In genomic region chr11:3835100-3835485, GRCh38 we compare ENCODE assay signal across 10 cellular contexts. TPM values are rescaled to one million over a fixed set of nuclear protein-coding genes. Genes with fewer than 3 reads are reported as not detected.
DNase-seq lines count a peak whose midpoint lies in the region; ATAC-seq, FAIRE-seq and TF ChIP-seq lines count a peak whose summit lies in the region.
"Had no signal": no experiment of that assay in that cellular context is flagged by ENCODE, and none has a peak within 500 bp of the region (broad histone marks: within the 10 kb centered on the region; RNA-seq: fewer than 3 reads in every experiment).

No MANE protein-coding gene starts in this region.

- ATAC-seq in HG03469 (IDR thresholded peaks at IDR 0.05; ENCODE audit: unreplicated experiment) = no peak

- 0 out of 2 replicates have a peak overlapping the region, but pooled peaks have one; percentile 7 for H2BK5ac ChIP-seq in H1 (ENCODE audit: low read depth, low read length)

- no peak overlapping the region for H3K27ac ChIP-seq in H1 (ENCODE audit: low read depth, low read length)

- 0 out of 4 replicates have a peak overlapping the region, but pooled peaks have one; percentile 5 to 22 for H3K4me2 ChIP-seq in H1 (ENCODE audit: insufficient read depth in 1 of 2, low read depth in 2 of 2, low read length in 2 of 2)

- H3K9ac ChIP-seq in H1 (replicated peaks in 1 of 4; ENCODE audit: extremely low read depth in 1 of 4, low read depth in 3 of 4, low read length in 3 of 4) = no peak overlapping the region

- TF ChIP-seq POLR2A in GM12892 (IDR thresholded peaks at IDR 0.05; ENCODE audit: low read depth, low read length) = no peak
- no peak for TF ChIP-seq POLR2A in H1 (IDR thresholded peaks at IDR 0.05; ENCODE audit: control extremely low read depth in 1 of 2, low read depth in 2 of 2, low read length in 2 of 2)

- H2BK12ac ChIP-seq in H1 (ENCODE audit: low read depth, low read length) = no peak overlapping the region

- peak; percentile 40 for FAIRE-seq in GM12892 (lab: Jason Lieb, UNC)
- no peak for FAIRE-seq in H1 (lab: Jason Lieb, UNC)
- FAIRE-seq: colon had no signal

- H3K9me3 ChIP-seq in H1 (ENCODE audit: insufficient read depth in 2 of 2, low read depth in 1 of 2, low read length in 1 of 2) = no peaks in the 10 kb centered on the region
- H3K9me3 ChIP-seq in MG63 = no peaks in the 10 kb centered on the region

- H2BK15ac ChIP-seq in H1 (ENCODE audit: low read length) = no peak overlapping the region

- H3K23me2 ChIP-seq in H1 (ENCODE audit: low read depth, low read length) = peaks cover 7% of the 10 kb centered on the region

- no peak overlapping the region for H3K56ac ChIP-seq in H1 (replicated peaks; ENCODE audit: insufficient read length, low read depth, low read length)

- H4K91ac ChIP-seq in H1 (replicated peaks; ENCODE audit: insufficient read length, low read length) = no peak overlapping the region

- TF ChIP-seq RAD21 in H1 (IDR thresholded peaks at IDR 0.05 in 1 of 2, conservative IDR thresholded peaks at IDR 0.05 in 1 of 2; ENCODE audit: low read depth in 2 of 2, low read length in 2 of 2) = no peak

- no peak overlapping the region for H3K18ac ChIP-seq in H1 (ENCODE audit: extremely low read depth, low read length)

- no peak for TF ChIP-seq EP300 in H1 (IDR thresholded peaks at IDR 0.05; ENCODE audit: borderline replicate concordance in 1 of 2, low read depth in 2 of 2, low read length in 2 of 2)

- CTCF ChIA-PET in H1 (lab: Charles Lee; ENCODE audit: partially characterized antibody) = interaction anchor here (1.0 to 18.5 kb wide), 6 partner anchors 9 to 250 kb away, joined by 3 to 214 read pairs (median 8); partner anchors contain the start of genes PGAP2 and STIM1

- H3K27me3 ChIP-seq in H1 (replicated peaks in 1 of 4; ENCODE audit: control insufficient read depth in 3 of 4, extremely low read depth in 1 of 4, insufficient read depth in 3 of 4, low read length in 3 of 4) (no peaks in the 10 kb centered on the region), MG63 (no peaks in the 10 kb centered on the region)

- H2AFZ ChIP-seq in H1 (ENCODE audit: low read length) = no peak overlapping the region

- POLR2A ChIA-PET in H1 (lab: Charles Lee; ENCODE audit: partially characterized antibody) = interaction anchor here (1.0 to 1.6 kb wide), 4 partner anchors 9 to 21 kb away, joined by 4 to 7 read pairs (median 5); partner anchors contain the start of gene STIM1

- H4K8ac ChIP-seq in H1 (ENCODE audit: extremely low read depth, insufficient read depth, low read length) = no peak overlapping the region

- H2BK120ac ChIP-seq in H1 (replicated peaks; ENCODE audit: low read depth, low read length) = no peak overlapping the region

- H3K4ac ChIP-seq in H1 (replicated peaks; ENCODE audit: insufficient read length, low read depth, low read length) = no peak overlapping the region

- no peak for TF ChIP-seq CTCF in H1 (IDR thresholded peaks at IDR 0.05; ENCODE audit: control extremely low read depth in 1 of 3, insufficient read depth in 1 of 3, low read depth in 1 of 3, low read length in 3 of 3)

- peaks cover 0 to 10% (median 3%) of the 10 kb centered on the region in 4 experiments; a peak in 4 of 8 replicates for H3K36me3 ChIP-seq in H1 (ENCODE audit: control insufficient read depth in 2 of 4, insufficient read depth in 4 of 4, low read length in 3 of 4)
- peaks cover 5% of the 10 kb centered on the region; the same call in 1 of the 2 replicates for H3K36me3 ChIP-seq in MG63

- H3K4me3 ChIP-seq in H1 (ENCODE audit: extremely low read depth in 1 of 4, insufficient read depth in 2 of 4, low read depth in 3 of 4, low read length in 4 of 4) (no peak overlapping the region), MG63 (no peak overlapping the region)

- peaks cover 25% of the 10 kb centered on the region for H3K79me1 ChIP-seq in H1 (ENCODE audit: low read depth, low read length)

- H4K20me1 ChIP-seq in H1 (replicated peaks in 1 of 2; ENCODE audit: control insufficient read depth in 1 of 2, insufficient read depth in 2 of 2, low read length in 2 of 2) = peaks cover 17 to 37% of the 10 kb centered on the region in 2 experiments

- 90% methylated on average over 3 of the region's 3 CpGs; no CpG with 5 or more reads in 1 of the 2 experiments for WGBS in H1 (ENCODE audit: extremely low coverage in 1 of 2, insufficient coverage in 1 of 2, insufficient read length in 1 of 2, insufficient replicate concordance in 2 of 2, low coverage in 1 of 2, low lambda C conversion rate in 2 of 2, missing lambda C conversion rate in 1 of 2), 2 experiments

- DNase-seq in GM12892 (ENCODE audit: insufficient read length) (no peak), SKM-1 (lab: John Stamatoyannopoulos, UW; ENCODE audit: unreplicated experiment) (peak; percentile 49), H1 (ENCODE audit: low read depth in 1 of 2, low spot score in 2 of 2) (no peak), posterior vena cava (ENCODE audit: low spot score) (peak; percentile 19), SK-N-DZ (ENCODE audit: low spot score) (no peak), NCI-H187 (lab: John Stamatoyannopoulos, UW) (no peak), MG63 (no peak)
- DNase-seq: NCI-H146 had no signal

- no peak overlapping the region for H2BK20ac ChIP-seq in H1 (ENCODE audit: low read length)

- no peak overlapping the region for H4K5ac ChIP-seq in H1 (ENCODE audit: insufficient read length, low read depth, low read length)

- intact Hi-C loops in posterior vena cava (cut with DNase I) = no loop called here

- no peak overlapping the region for H3K23ac ChIP-seq in H1 (ENCODE audit: insufficient read length)

- H2AK5ac ChIP-seq in H1 (ENCODE audit: low read depth, low read length) = no peak overlapping the region

- H3K14ac ChIP-seq in H1 (ENCODE audit: insufficient read length) = no peak overlapping the region

- H3K4me1 ChIP-seq in H1 (replicated peaks in 1 of 4; ENCODE audit: control insufficient read depth in 3 of 4, insufficient read depth in 4 of 4, low read length in 3 of 4) = peaks cover 10 to 29% (median 16%) of the 10 kb centered on the region in 4 experiments

- peaks cover 12 to 58% of the 10 kb centered on the region in 2 experiments for H3K79me2 ChIP-seq in H1 (ENCODE audit: control insufficient read depth in 1 of 2, insufficient read depth in 2 of 2, low read length in 2 of 2)

RNA-seq across cellular contexts. Expression of gene RHOG, which starts 5.7 kb away (rescaled TPM):
- polyA plus RNA-seq in GM12892 (2012; ENCODE audit: missing spikeins) = 61.8 TPM
- total RNA-seq in H1 (2021; fragmentation: NEBNext Ultra II Directional; extraction: Animal tissue kit (Norgen Biotek cat#: 25700)) = 28.3 and 31.2 TPM in 2 replicates
- polyA plus RNA-seq in H1 (2011; rRNA removed) = 69.6 and 79.8 TPM in 2 replicates
- 44.6 TPM for polyA plus RNA-seq in H1 (2011; cell fraction: cytosol; rRNA removed)
- 50.4 TPM for polyA plus RNA-seq in H1 (2011; cell fraction: nucleus; rRNA removed)
- 34.2 to 46.4 TPM (median 43.0 TPM) in 4 replicates for polyA plus RNA-seq in H1 (2012, experiment 1 of 2)
- 48.4 TPM for polyA plus RNA-seq in H1 (2012, experiment 2 of 2)
- polyA plus RNA-seq in H1 (2013, experiment 1 of 2) = 31.2 TPM
- 28.8 TPM for polyA plus RNA-seq in H1 (2013, experiment 2 of 2)
- 46.8 and 68.7 TPM in 2 replicates for polyA minus RNA-seq in H1 (2011; rRNA and poly(A)+ RNA removed)
- 34.2 TPM for polyA minus RNA-seq in H1 (2011; cell fraction: cytosol; rRNA and poly(A)+ RNA removed)
- polyA minus RNA-seq in H1 (2011; cell fraction: nucleus; rRNA and poly(A)+ RNA removed) = 31.7 TPM
- total RNA-seq in posterior vena cava = 10 to 100 TPM; 52.0 to 55.0 TPM
- 12.4 and 13.9 TPM in 2 replicates for polyA plus RNA-seq in SK-N-DZ (2014; cell fraction: cytosol; rRNA removed)
- 4.3 and 10.0 TPM in 2 replicates for polyA plus RNA-seq in SK-N-DZ (2014; cell fraction: nucleus; rRNA removed)
- total RNA-seq in MG63 (2014; rRNA removed; shearing (Covaris generic); ENCODE audit: low replicate concordance) = 13.0 and 23.7 TPM in 2 replicates

RNA-seq across cellular contexts. Expression of gene STIM1, which starts 20.4 kb away (rescaled TPM):
- polyA plus RNA-seq in GM12892 (2012; ENCODE audit: missing spikeins) = 25.2 TPM
- 11.6 and 12.2 TPM in 2 replicates for total RNA-seq in H1 (2021; fragmentation: NEBNext Ultra II Directional; extraction: Animal tissue kit (Norgen Biotek cat#: 25700))
- polyA plus RNA-seq in H1 (2011; rRNA removed) = 11.1 and 17.9 TPM in 2 replicates
- polyA plus RNA-seq in H1 (2011; cell fraction: cytosol; rRNA removed) = 14.4 TPM
- polyA plus RNA-seq in H1 (2011; cell fraction: nucleus; rRNA removed) = 21.5 TPM
- 10.1 to 17.7 TPM (median 14.6 TPM) in 4 replicates for polyA plus RNA-seq in H1 (2012, experiment 1 of 2)
- polyA plus RNA-seq in H1 (2012, experiment 2 of 2) = 10.8 TPM
- polyA plus RNA-seq in H1 (2013, experiment 1 of 2) = 11.3 TPM
- 12.8 TPM for polyA plus RNA-seq in H1 (2013, experiment 2 of 2)
- polyA minus RNA-seq in H1 (2011; rRNA and poly(A)+ RNA removed) = 36.5 and 60.1 TPM in 2 replicates
- polyA minus RNA-seq in H1 (2011; cell fraction: cytosol; rRNA and poly(A)+ RNA removed) = 14.2 TPM
- polyA minus RNA-seq in H1 (2011; cell fraction: nucleus; rRNA and poly(A)+ RNA removed) = 18.3 TPM
- total RNA-seq in posterior vena cava = 10 to 100 TPM; 66.9 to 81.7 TPM
- polyA plus RNA-seq in SK-N-DZ (2014; cell fraction: cytosol; rRNA removed) = 21.6 and 22.2 TPM in 2 replicates
- polyA plus RNA-seq in SK-N-DZ (2014; cell fraction: nucleus; rRNA removed) = 12.5 and 12.8 TPM in 2 replicates
- 13.4 and 16.5 TPM in 2 replicates for total RNA-seq in MG63 (2014; rRNA removed; shearing (Covaris generic); ENCODE audit: low replicate concordance)

RNA-seq across cellular contexts. Expression of gene PGAP2, which starts 26.7 kb away (rescaled TPM):
- polyA plus RNA-seq in GM12892 (2012; ENCODE audit: missing spikeins) = 24.1 TPM
- total RNA-seq in H1 (2021; fragmentation: NEBNext Ultra II Directional; extraction: Animal tissue kit (Norgen Biotek cat#: 25700)) = 56.0 and 56.5 TPM in 2 replicates
- polyA plus RNA-seq in H1 (2011; rRNA removed) = 106 and 111 TPM in 2 replicates
- 68.7 TPM for polyA plus RNA-seq in H1 (2011; cell fraction: cytosol; rRNA removed)
- polyA plus RNA-seq in H1 (2011; cell fraction: nucleus; rRNA removed) = 103 TPM
- 53.7 to 85.1 TPM (median 73.2 TPM) in 4 replicates for polyA plus RNA-seq in H1 (2012, experiment 1 of 2)
- polyA plus RNA-seq in H1 (2012, experiment 2 of 2) = 79.9 TPM
- polyA plus RNA-seq in H1 (2013, experiment 1 of 2) = 63.9 TPM
- 71.3 TPM for polyA plus RNA-seq in H1 (2013, experiment 2 of 2)
- 82.7 and 110 TPM in 2 replicates for polyA minus RNA-seq in H1 (2011; rRNA and poly(A)+ RNA removed)
- 38.8 TPM for polyA minus RNA-seq in H1 (2011; cell fraction: cytosol; rRNA and poly(A)+ RNA removed)
- polyA minus RNA-seq in H1 (2011; cell fraction: nucleus; rRNA and poly(A)+ RNA removed) = 46.2 TPM
- 1 to 10 TPM; 5.4 to 9.2 TPM for total RNA-seq in posterior vena cava
- polyA plus RNA-seq in SK-N-DZ (2014; cell fraction: cytosol; rRNA removed) = 25.3 and 30.3 TPM in 2 replicates
- 87.7 and 90.7 TPM in 2 replicates for polyA plus RNA-seq in SK-N-DZ (2014; cell fraction: nucleus; rRNA removed)
- 8.1 and 8.9 TPM in 2 replicates for total RNA-seq in MG63 (2014; rRNA removed; shearing (Covaris generic); ENCODE audit: low replicate concordance)

RNA-seq across cellular contexts. Expression of gene NUP98, which starts 37.7 kb away (rescaled TPM):
- 40.5 TPM for polyA plus RNA-seq in GM12892 (2012; ENCODE audit: missing spikeins)
- total RNA-seq in H1 (2021; fragmentation: NEBNext Ultra II Directional; extraction: Animal tissue kit (Norgen Biotek cat#: 25700)) = 98.6 and 105 TPM in 2 replicates
- 243 and 261 TPM in 2 replicates for polyA plus RNA-seq in H1 (2011; rRNA removed)
- 159 TPM for polyA plus RNA-seq in H1 (2011; cell fraction: cytosol; rRNA removed)
- polyA plus RNA-seq in H1 (2011; cell fraction: nucleus; rRNA removed) = 309 TPM
- 49.4 to 93.4 TPM (median 84.2 TPM) in 4 replicates for polyA plus RNA-seq in H1 (2012, experiment 1 of 2)
- polyA plus RNA-seq in H1 (2012, experiment 2 of 2) = 12.2 TPM
- 75.9 TPM for polyA plus RNA-seq in H1 (2013, experiment 1 of 2)
- 67.4 TPM for polyA plus RNA-seq in H1 (2013, experiment 2 of 2)
- 379 and 432 TPM in 2 replicates for polyA minus RNA-seq in H1 (2011; rRNA and poly(A)+ RNA removed)
- polyA minus RNA-seq in H1 (2011; cell fraction: cytosol; rRNA and poly(A)+ RNA removed) = 119 TPM
- 161 TPM for polyA minus RNA-seq in H1 (2011; cell fraction: nucleus; rRNA and poly(A)+ RNA removed)
- 10 to 100 TPM; 51.6 to 53.8 TPM for total RNA-seq in posterior vena cava
- polyA plus RNA-seq in SK-N-DZ (2014; cell fraction: cytosol; rRNA removed) = 56.7 and 109 TPM in 2 replicates
- 70.2 and 107 TPM in 2 replicates for polyA plus RNA-seq in SK-N-DZ (2014; cell fraction: nucleus; rRNA removed)
- 99.7 and 106 TPM in 2 replicates for total RNA-seq in MG63 (2014; rRNA removed; shearing (Covaris generic); ENCODE audit: low replicate concordance)

Comparison
In these comparisons a context has a peak if more than half of its experiments do, and no peak if none do; other contexts are left out.
1. DNase-seq: peak in SKM-1 (single experiment) and posterior vena cava (single experiment); none in GM12892 (single experiment), H1 (0 of 2), SK-N-DZ (single experiment), NCI-H187 (0 of 2) and MG63 (single experiment).